Comparison of ENCODE assay signal across 22 cellular contexts in the genomic region with DNA sequence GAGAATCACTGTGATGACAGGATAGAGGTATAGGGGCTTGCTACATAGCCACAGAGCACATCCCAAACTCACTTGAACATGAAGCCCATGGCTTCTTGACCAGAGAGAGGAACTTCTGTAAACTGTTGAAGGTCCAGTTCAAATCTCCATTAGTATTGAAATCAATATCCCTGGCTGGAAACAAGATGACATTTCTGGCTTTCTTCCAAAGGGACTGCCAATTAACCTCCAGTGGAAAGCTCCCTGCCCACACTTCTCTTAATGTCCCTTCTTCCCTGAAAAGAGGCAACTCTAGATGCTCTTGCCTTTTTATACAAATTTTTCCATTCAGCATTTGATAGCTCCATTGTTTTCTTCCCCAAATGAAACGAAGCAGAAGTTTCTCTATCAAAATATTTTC.
A peak's percentile ranks its signal among the peaks of the same experiment; 100 is the strongest.
DNase-seq lines count a peak whose midpoint lies in the region; TF ChIP-seq lines count a peak whose summit lies in the region.
"Had no signal": no experiment of that assay in that cellular context is flagged by ENCODE, and none has a peak within 500 bp of the region (broad histone marks: within the 10 kb centered on the region; RNA-seq: fewer than 3 reads in every experiment).

No MANE protein-coding gene starts in this region.

- H3K36me3 ChIP-seq in breast epithelium (no peaks in the 10 kb centered on the region), mammary epithelial cell (ENCODE audit: insufficient read depth, low read length) (no peaks in the 10 kb centered on the region), adipocyte (ENCODE audit: control insufficient read depth, insufficient read depth, low read length, severe bottlenecking) (no peaks in the 10 kb centered on the region), sigmoid colon (no peaks in the 10 kb centered on the region), spleen (no peaks in the 10 kb centered on the region), neural progenitor cell (no peaks in the 10 kb centered on the region)
- H3K36me3 ChIP-seq: HAP-1, MG63, SJCRH30 had no signal

- H3K4me3 Mint-ChIP-seq in neural progenitor cell = no peak overlapping the region
- H3K4me3 Mint-ChIP-seq: CD14-positive monocyte, IgD-negative memory B cell had no signal

- H3K4me3 ChIP-seq in breast epithelium (no peak overlapping the region), mammary epithelial cell (replicated peaks in 1 of 3; ENCODE audit: insufficient read depth in 1 of 3, low read depth in 2 of 3, low read length in 3 of 3) (no peak overlapping the region), adipocyte (ENCODE audit: low read length) (no peak overlapping the region), sigmoid colon (no peak overlapping the region), spleen (no peak overlapping the region), neural progenitor cell (no peak overlapping the region)
- H3K4me3 ChIP-seq: GM12878, HAP-1, MG63, SJCRH30 had no signal

- H3K4me2 ChIP-seq in mammary epithelial cell (ENCODE audit: insufficient read depth, low read depth, low read length) (no peak overlapping the region), neural progenitor cell (no peak overlapping the region)

- peaks cover 2% of the 10 kb centered on the region for H3K9me3 Mint-ChIP-seq in neural progenitor cell
- H3K9me3 Mint-ChIP-seq: IgD-negative memory B cell had no signal

- in situ Hi-C loops in mammary epithelial cell (cut with MboI; ENCODE audit: low sequenced_read_pairs in 2 of 2) = no loop called here

- H3K9me3 ChIP-seq in breast epithelium = no peaks in the 10 kb centered on the region
- H3K9me3 ChIP-seq in mammary epithelial cell (replicated peaks; ENCODE audit: insufficient read depth, low read length) = no peaks in the 10 kb centered on the region
- H3K9me3 ChIP-seq in adipocyte (ENCODE audit: control insufficient read depth, low read length) = no peaks in the 10 kb centered on the region
- no peaks in the 10 kb centered on the region for H3K9me3 ChIP-seq in sigmoid colon
- no peaks in the 10 kb centered on the region for H3K9me3 ChIP-seq in spleen
- H3K9me3 ChIP-seq in neural progenitor cell (ENCODE audit: low read depth) = no peaks in the 10 kb centered on the region
- H3K9me3 ChIP-seq: HAP-1, SJCRH30 had no signal

- H3K79me2 ChIP-seq in mammary epithelial cell (ENCODE audit: insufficient read depth, low read length) (no peaks in the 10 kb centered on the region), neural progenitor cell (ENCODE audit: low read depth) (no peaks in the 10 kb centered on the region)

- H3K27ac Mint-ChIP-seq in neural progenitor cell = no peak overlapping the region
- H3K27ac Mint-ChIP-seq: CD14-positive monocyte had no signal

- CTCF ChIA-PET in mammary epithelial cell (lab: Charles Lee; ENCODE audit: low non-redundant PET) = no interaction called here

- H3K27me3 ChIP-seq in breast epithelium (no peaks in the 10 kb centered on the region), mammary epithelial cell (ENCODE audit: insufficient read depth, low read length) (peaks cover 9% of the 10 kb centered on the region), adipocyte (replicated peaks; ENCODE audit: control insufficient read depth, insufficient read depth, low read length) (no peaks in the 10 kb centered on the region), sigmoid colon (no peaks in the 10 kb centered on the region), spleen (replicated peaks in 1 of 7) (no peaks in the 10 kb centered on the region), neural progenitor cell (no peaks in the 10 kb centered on the region)
- H3K27me3 ChIP-seq: MG63, SJCRH30 had no signal

- DNase-seq in breast epithelium (ENCODE audit: low spot score in 2 of 2) (no peak), mammary epithelial cell (no peak), adipocyte (ENCODE audit: low read depth) (peak; percentile 22), fibroblast of peridontal ligament (ENCODE audit: extremely low read depth) (peak; percentile 18), sigmoid colon (no peak), spleen (no peak), posterior vena cava (ENCODE audit: low spot score) (no peak), neural progenitor cell (ENCODE audit: low spot score) (no peak)
- DNase-seq: COR-L47, DMS153, EL, Karpas-422, MG63, NCI-H187 treated with DMSO at 0.1 percent for 48 hours, NCI-H446, NCI-H526 treated with DMSO at 0.1 percent for 48 hours, SJCRH30 had no signal

- H3K9ac ChIP-seq in mammary epithelial cell (ENCODE audit: insufficient read depth, low read length) = no peak overlapping the region
- H3K9ac ChIP-seq in adipocyte (ENCODE audit: low read length) = no peak overlapping the region
- H3K9ac ChIP-seq in neural progenitor cell = no peak overlapping the region

- H3K27ac ChIP-seq in breast epithelium = peak overlapping the region; percentile 68 to 70
- H3K27ac ChIP-seq in mammary epithelial cell (ENCODE audit: insufficient read depth, low read depth, low read length) = no peak overlapping the region
- H3K27ac ChIP-seq in sigmoid colon = peak overlapping the region in 3 of 4 donors; percentile 15 to 63 (median 58)
- H3K27ac ChIP-seq in spleen = no peak overlapping the region
- H3K27ac ChIP-seq in neural progenitor cell = no peak overlapping the region
- H3K27ac ChIP-seq: HL-60, SJCRH30 had no signal

- no peak for TF ChIP-seq CTCF in breast epithelium (IDR thresholded peaks at IDR 0.05)
- no peak for TF ChIP-seq CTCF in mammary epithelial cell (conservative IDR thresholded peaks at IDR 0.05 in 1 of 2, IDR thresholded peaks at IDR 0.05 in 1 of 2; ENCODE audit: extremely low read depth in 1 of 2, insufficient read depth in 1 of 2, low read depth in 1 of 2, low read length in 2 of 2)
- TF ChIP-seq CTCF in sigmoid colon (IDR thresholded peaks at IDR 0.05) = no peak
- TF ChIP-seq CTCF in spleen (IDR thresholded peaks at IDR 0.05 in 8 of 11, conservative IDR thresholded peaks at IDR 0.05 in 3 of 11) = no peak
- TF ChIP-seq CTCF in neural progenitor cell (IDR thresholded peaks at IDR 0.05) = no peak

- H3K36me3 Mint-ChIP-seq in neural progenitor cell = peaks cover 1% of the 10 kb centered on the region
- H3K36me3 Mint-ChIP-seq: CD14-positive monocyte had no signal

- H4K20me1 ChIP-seq in mammary epithelial cell (ENCODE audit: insufficient read depth, low read length) (no peaks in the 10 kb centered on the region), neural progenitor cell (ENCODE audit: low read depth) (no peaks in the 10 kb centered on the region)

- peaks cover 7% of the 10 kb centered on the region for H3F3A ChIP-seq in neural progenitor cell (ENCODE audit: low read depth)

- H3K27me3 Mint-ChIP-seq in neural progenitor cell (ENCODE audit: insufficient read depth, low read depth) = peaks cover 3% of the 10 kb centered on the region
- H3K27me3 Mint-ChIP-seq: IgD-negative memory B cell had no signal

- dilution Hi-C loops in mammary epithelial cell (cut with HindIII; ENCODE audit: low sequenced_read_pairs) = no loop called here

- no peak overlapping the region for H2AFZ ChIP-seq in mammary epithelial cell (ENCODE audit: low read depth, low read length)
- no peak overlapping the region for H2AFZ ChIP-seq in neural progenitor cell (replicated peaks)

- no peak for TF ChIP-seq POLR2A in breast epithelium (IDR thresholded peaks at IDR 0.05)
- TF ChIP-seq POLR2A in sigmoid colon (IDR thresholded peaks at IDR 0.05) = no peak
- no peak for TF ChIP-seq POLR2A in spleen (IDR thresholded peaks at IDR 0.05)

- H3K4me1 ChIP-seq in breast epithelium (peaks cover 0 to 17% of the 10 kb centered on the region in 2 donors), mammary epithelial cell (ENCODE audit: insufficient read depth, low read length) (no peaks in the 10 kb centered on the region), adipocyte (ENCODE audit: control insufficient read depth, insufficient read depth, low read length) (peaks cover 60% of the 10 kb centered on the region), sigmoid colon (peaks cover 0 to 35% (median 27%) of the 10 kb centered on the region in 4 donors), spleen (no peaks in the 10 kb centered on the region), neural progenitor cell (peaks cover 28% of the 10 kb centered on the region)
- H3K4me1 ChIP-seq: HAP-1 had no signal

- 15% methylated on average over 1 of the region's 1 CpG for WGBS in mammary epithelial cell (ENCODE audit: low coverage, missing lambda C conversion rate)
- WGBS in sigmoid colon, 2 donors = 10 to 32% methylated on average over 1 of the region's 1 CpG
- 37 to 62% (median 43%) methylated on average over 1 of the region's 1 CpG for WGBS in spleen, 5 donors

- TF ChIP-seq EP300 in sigmoid colon (IDR thresholded peaks at IDR 0.05) = no peak

- intact Hi-C loops in breast epithelium (cut with DNase I; ENCODE audit: low total_unique reads) (no loop called here), mammary epithelial cell (cut with micrococcal nuclease) (no loop called here), sigmoid colon (cut with DNase I) (no loop called here), spleen (cut with DNase I; ENCODE audit: low total_unique reads) (no loop called here), posterior vena cava (cut with DNase I) (no loop called here)

- H3K4me1 Mint-ChIP-seq in neural progenitor cell = peaks cover 29% of the 10 kb centered on the region
- H3K4me1 Mint-ChIP-seq: IgD-negative memory B cell had no signal

- BruUV-seq in mammary epithelial cell (replicated peaks; lab: Mats Ljungman, UMichigan) = no TSS peak

Comparison
In these comparisons a context has a peak if more than half of its experiments do, and no peak if none do; other contexts are left out.
1. H3K27ac ChIP-seq: peak in breast epithelium (2 of 2) and sigmoid colon (3 of 4); none in mammary epithelial cell (single experiment), spleen (0 of 8) and neural progenitor cell (single experiment).
2. DNase-seq: peak in adipocyte (single experiment) and fibroblast of peridontal ligament (single experiment); none in breast epithelium (0 of 2), mammary epithelial cell (single experiment), sigmoid colon (single experiment), spleen (single experiment), posterior vena cava (single experiment) and neural progenitor cell (single experiment).